ENCODE assay signal across 18 cellular contexts in genomic region chr7:155971180-155971770, GRCh38.
"Had no signal": no experiment of that assay in that cellular context is flagged by ENCODE, and none has a peak within 500 bp of the region (broad histone marks: within the 10 kb centered on the region; RNA-seq: fewer than 3 reads in every experiment).

No MANE protein-coding gene starts in this region.

- H3K4me1 ChIP-seq: adrenal gland, breast epithelium, upper lobe of right lung had no signal

- H3K27ac ChIP-seq: adrenal gland, breast epithelium, ovary, thoracic aorta, upper lobe of right lung had no signal

- H3K27me3 ChIP-seq: adrenal gland, ovary, upper lobe of right lung had no signal

- ATAC-seq: activated CD4-positive, CD25-positive, alpha-beta regulatory T cell treated with anti-CD3 and anti-CD28 coated beads, Interleukin-2, amount 50 U/mL, for 24 hours; activated CD8-positive, alpha-beta T cell treated with anti-CD3 and anti-CD28 coated beads, Interleukin-2, amount 10 ng/mL, durations not matched to agents 7 days and 5 days; activated naive CD4-positive, alpha-beta T cell treated with anti-CD3 and anti-CD28 coated beads, Interleukin-2, amount 50 U/mL, for 72 hours; mucosa of descending colon; sciatic nerve; stimulated activated memory B cell treated with anti-CD40 and anti-IgM and Interleukin-4, amounts not matched to agents 10 μg/mL and 1 μg/mL and 100 μg/mL, for 72 hours; upper lobe of right lung had no signal

- H3K4me3 ChIP-seq: adrenal gland, breast epithelium, mucosa of descending colon, ovary, thoracic aorta, upper lobe of right lung had no signal

- H3K9me3 ChIP-seq: adrenal gland, breast epithelium, mucosa of descending colon, ovary, thoracic aorta, upper lobe of right lung had no signal

- DNase-seq: activated CD4-positive, alpha-beta T cell treated with anti-CD3 and anti-CD28 coated beads, Interleukin-2, amount 10 ng/mL, durations not matched to agents 7 days and 5 days; activated CD8-positive, alpha-beta T cell treated with anti-CD3 and anti-CD28 coated beads, Interleukin-2, amount 10 ng/mL, durations not matched to agents 7 days and 5 days; activated gamma-delta T cell treated with Interleukin-2 at 50 U/mL for 16 hours; dermis blood vessel endothelial cell; effector memory CD4-positive, alpha-beta T cell; mesenchymal stem cell; mucosa of descending colon; naive B cell; ovary; stimulated activated CD4-positive, alpha-beta T cell treated with anti-CD3 and anti-CD28 coated beads, Interleukin-4, amount 100 ng/mL, for 24 hours; upper lobe of right lung had no signal

- H3K36me3 ChIP-seq: adrenal gland, breast epithelium, ovary, thoracic aorta, upper lobe of right lung had no signal
